In genomic region chr10:44932338-44933116, GRCh38 we compare ENCODE assay signal across 8 cellular contexts. TPM values are rescaled to one million over a fixed set of nuclear protein-coding genes. Genes with fewer than 3 reads are reported as not detected.
DNase-seq lines count a peak whose midpoint lies in the region; ATAC-seq and TF ChIP-seq lines count a peak whose summit lies in the region.

No MANE protein-coding gene starts in this region.

- TF ChIP-seq POLR2A in prostate gland (IDR thresholded peaks at IDR 0.05) = no peak
- no peak for TF ChIP-seq POLR2A in vagina (IDR thresholded peaks at IDR 0.05)

- peak; percentile 97 for ATAC-seq in GM21786 (IDR thresholded peaks at IDR 0.05; ENCODE audit: unreplicated experiment)
- ATAC-seq in activated naive CD4-positive, alpha-beta T cell treated with anti-CD3 and anti-CD28 coated beads, Interleukin-2, amount 50 U/mL, for 72 hours = peak; percentile 96 to 97

- H3K4me3 ChIP-seq in GM06990 (replicated peaks; ENCODE audit: low read depth, low read length) (no peak overlapping the region), prostate gland (no peak overlapping the region), vagina (no peak overlapping the region)
- no peak overlapping the region for H3K4me3 ChIP-seq in Jurkat, Clone E6-1 (ENCODE audit: low read length)

- no peaks in the 10 kb centered on the region for H3K36me3 Mint-ChIP-seq in activated naive CD4-positive, alpha-beta T cell treated with anti-CD3 and anti-CD28 coated beads, Interleukin-2, amount 50 U/mL, for 72 hours

- no peak overlapping the region for H3K27ac Mint-ChIP-seq in activated naive CD4-positive, alpha-beta T cell treated with anti-CD3 and anti-CD28 coated beads, Interleukin-2, amount 50 U/mL, for 72 hours

- H3K36me3 ChIP-seq in GM06990 (ENCODE audit: control insufficient read depth, insufficient read depth, low read length) (no peaks in the 10 kb centered on the region), prostate gland (no peaks in the 10 kb centered on the region), vagina (no peaks in the 10 kb centered on the region)

- H3K9me3 ChIP-seq in prostate gland = no peaks in the 10 kb centered on the region
- no peaks in the 10 kb centered on the region for H3K9me3 ChIP-seq in vagina

- H3K4me1 ChIP-seq in prostate gland (replicated peaks) (no peaks in the 10 kb centered on the region), vagina (peaks cover 22% of the 10 kb centered on the region)

- TF ChIP-seq CTCF in GM06990 (IDR thresholded peaks at IDR 0.05; ENCODE audit: insufficient read depth, low read length, poor library complexity, severe bottlenecking) (peak; percentile 96), prostate gland (IDR thresholded peaks at IDR 0.05) (peak; percentile 88 to 96 (median 94)), vagina (IDR thresholded peaks at IDR 0.05) (peak; percentile 84 to 93 (median 92))

- peak; percentile 73 for DNase-seq in GM06990 (ENCODE audit: extremely low read depth, insufficient read length)
- DNase-seq in Jurkat, Clone E6-1 (ENCODE audit: low read depth, low spot score) = peak; percentile 85
- DNase-seq in SKM-1 treated with dmso at 0.1 percent for 144 hours (lab: John Stamatoyannopoulos, UW; ENCODE audit: unreplicated experiment) = peak; percentile 51
- peak; percentile 81 to 90 for DNase-seq in activated naive CD4-positive, alpha-beta T cell treated with anti-CD3 and anti-CD28 coated beads, Interleukin-2, amount 50 U/mL, for 72 hours (ENCODE audit: low spot score in 2 of 2)
- DNase-seq in cardiac septum (ENCODE audit: low spot score) = peak; percentile 91
- DNase-seq in prostate gland (ENCODE audit: low spot score) = peak; percentile 80
- DNase-seq in vagina (ENCODE audit: extremely low spot score in 2 of 2) = peak in 1 of 2 donors; percentile 64

- H3K9me3 Mint-ChIP-seq in activated naive CD4-positive, alpha-beta T cell treated with anti-CD3 and anti-CD28 coated beads, Interleukin-2, amount 50 U/mL, for 72 hours = no peaks in the 10 kb centered on the region

- H3K27me3 ChIP-seq in GM06990 (replicated peaks; ENCODE audit: control insufficient read depth, insufficient read depth, low read length) = no peaks in the 10 kb centered on the region; the same call in 1 of the 2 replicates
- no peaks in the 10 kb centered on the region for H3K27me3 ChIP-seq in prostate gland (replicated peaks; ENCODE audit: insufficient read depth)
- no peaks in the 10 kb centered on the region for H3K27me3 ChIP-seq in vagina

- WGBS in prostate gland = 58% methylated on average over 10 of the region's 11 CpGs

- H3K27ac ChIP-seq in prostate gland (no peak overlapping the region), vagina (peak overlapping the region; percentile 13)

- intact Hi-C loops in cardiac septum (cut with DNase I) (loop anchor here (1.0 to 5.0 kb wide), 2 partner anchors 43 to 60 kb away; no protein-coding TSS in a partner anchor), prostate gland (cut with DNase I) (loop anchor here (2.0 kb wide), 1 partner anchor 42 kb away; no protein-coding TSS in a partner anchor), vagina (cut with DNase I) (loop anchor here (5.0 kb wide), 1 partner anchor 40 kb away; no protein-coding TSS in a partner anchor)

RNA-seq across cellular contexts. Expression of gene TMEM72, which starts 21.4 kb away (rescaled TPM):
- not detected for polyA plus RNA-seq in Jurkat, Clone E6-1 (2012; ENCODE audit: insufficient read depth, insufficient read length)
- total RNA-seq in activated naive CD4-positive, alpha-beta T cell treated with anti-CD3 and anti-CD28 coated beads, Interleukin-2, amount 50 U/mL, for 72 hours = not detected
- not detected for total RNA-seq in cardiac septum
- total RNA-seq in prostate gland = 1 to 10 TPM in 1 of 2 donors, not detected in 1; 1.6 TPM
- total RNA-seq in vagina = not detected

RNA-seq across cellular contexts. Expression of gene RASSF4, which starts 27.1 kb away (rescaled TPM):
- polyA plus RNA-seq in Jurkat, Clone E6-1 (2012; ENCODE audit: insufficient read depth, insufficient read length) = 11.1 TPM
- 1 to 10 TPM; 1.5 to 4.1 TPM for total RNA-seq in activated naive CD4-positive, alpha-beta T cell treated with anti-CD3 and anti-CD28 coated beads, Interleukin-2, amount 50 U/mL, for 72 hours
- total RNA-seq in cardiac septum = 47.5 TPM
- 10 to 100 TPM in 1 of 2 donors, 1 to 10 TPM in 1; 6.1 to 31.0 TPM for total RNA-seq in prostate gland
- 29.2 TPM for total RNA-seq in vagina

RNA-seq across cellular contexts. Expression of gene DEPP1, which starts 46.1 kb away (rescaled TPM):
- polyA plus RNA-seq in Jurkat, Clone E6-1 (2012; ENCODE audit: insufficient read depth, insufficient read length) = not detected
- total RNA-seq in activated naive CD4-positive, alpha-beta T cell treated with anti-CD3 and anti-CD28 coated beads, Interleukin-2, amount 50 U/mL, for 72 hours = 1 to 10 TPM in 1 of 2 donors, under 1 TPM in 1; 0.32 to 1.7 TPM
- 45.5 TPM for total RNA-seq in cardiac septum
- total RNA-seq in prostate gland = 100 to 1,000 TPM in 1 of 2 donors, 10 to 100 TPM in 1; 27.2 to 144 TPM
- 155 TPM for total RNA-seq in vagina

Comparison
In these comparisons a context has a peak if more than half of its experiments do, and no peak if none do; other contexts are left out.
1. RNA of gene DEPP1, which starts 46.1 kb away (total RNA-seq): 155 TPM in vagina (single experiment), 27.2 to 144 TPM in prostate gland and 45.5 TPM in cardiac septum (single experiment); 0.32 to 1.7 TPM in activated naive CD4-positive, alpha-beta T cell treated with anti-CD3 and anti-CD28 coated beads, Interleukin-2, amount 50 U/mL, for 72 hours; every median in the first group is over 10 times any median in the second.
2. Peak in every context shown above with its lines, with median percentiles within 50 percentile points of each other: CTCF ChIP-seq.